In the genomic region with DNA sequence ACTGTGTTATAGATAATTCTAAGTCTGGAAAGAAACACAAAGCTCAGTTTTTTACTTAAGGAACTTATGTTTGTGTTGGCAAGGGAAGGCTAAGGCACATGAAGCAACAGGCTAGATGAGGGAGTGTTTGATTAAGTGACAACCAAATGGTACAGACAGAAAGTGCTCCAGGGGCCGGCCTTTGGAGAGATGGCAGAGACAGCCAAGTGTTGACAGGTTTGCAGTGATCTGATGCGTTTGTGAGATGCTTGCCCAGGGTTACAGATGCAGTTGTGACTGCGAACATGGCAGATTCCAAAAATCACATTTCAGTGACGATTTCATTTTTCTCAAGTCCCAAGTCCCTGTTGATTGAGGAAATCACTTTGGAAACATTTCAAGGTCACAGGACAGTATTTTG, we compare ENCODE assay signal across 26 cellular contexts.
A peak's percentile ranks its signal among the peaks of the same experiment; 100 is the strongest.
DNase-seq lines count a peak whose midpoint lies in the region; ATAC-seq and TF ChIP-seq lines count a peak whose summit lies in the region.
"Had no signal": no experiment of that assay in that cellular context is flagged by ENCODE, and none has a peak within 500 bp of the region (broad histone marks: within the 10 kb centered on the region; RNA-seq: fewer than 3 reads in every experiment).

No MANE protein-coding gene starts in this region.

- H3K4me1 ChIP-seq in IMR-90 (ENCODE audit: control insufficient read depth, insufficient read depth, low read length) (peaks cover 4% of the 10 kb centered on the region), esophagus muscularis mucosa (peaks cover 0 to 15% (median 13%) of the 10 kb centered on the region in 4 donors), lower lobe of right lung (no peaks in the 10 kb centered on the region), prostate gland (replicated peaks) (no peaks in the 10 kb centered on the region)
- H3K4me1 ChIP-seq: BLaER1 treated with 17β-estradiol and CSF1 and Interleukin-3, amounts not matched to agents 10 nM and 100 nM had no signal

- no peak overlapping the region for H2BK5ac ChIP-seq in IMR-90 (ENCODE audit: low read depth, low read length, poor library complexity, severe bottlenecking)

- peak overlapping the region; percentile 50 for H2BK15ac ChIP-seq in IMR-90 (ENCODE audit: low read depth, low read length)

- DNase-seq in IMR-90 (peak; percentile 43), esophagus muscularis mucosa (ENCODE audit: extremely low spot score) (no peak), lower lobe of right lung (no peak), prostate gland (ENCODE audit: low spot score) (peak; percentile 15), NCI-H345 treated with DMSO at 0.1 percent for 48 hours (lab: John Stamatoyannopoulos, UW; ENCODE audit: unreplicated experiment) (no peak)
- DNase-seq: AML-193; CD4-positive, alpha-beta T cell; EL; GDM1; Kasumi-1; NCI-H1105; NCI-H1436 treated with DMSO at 0.1 percent for 48 hours; NCI-H187 treated with DMSO at 0.1 percent for 48 hours; NCI-H2107; NCI-H524 treated with DMSO at 0.1 percent for 48 hours; NCI-H774; SIG-M5; SK-N-SH had no signal

- no peak for TF ChIP-seq RAD21 in IMR-90 (IDR thresholded peaks at IDR 0.05; ENCODE audit: low read length)

- ATAC-seq in IMR-90 (ENCODE audit: low read depth) (peak; percentile 21; the same call in 1 of the 2 replicates), lower lobe of right lung (peak; percentile 59 to 60), HG02840 (IDR thresholded peaks at IDR 0.05; ENCODE audit: low FRiP score, unreplicated experiment) (no peak), HG02610 (IDR thresholded peaks at IDR 0.05; ENCODE audit: unreplicated experiment) (no peak), HG02884 (IDR thresholded peaks at IDR 0.05; ENCODE audit: unreplicated experiment) (no peak)
- ATAC-seq: GM12878, HCT116, HepG2, K562 had no signal

- H3K18ac ChIP-seq in IMR-90 (ENCODE audit: low read depth, low read length) = 0 out of 2 replicates have a peak overlapping the region, but pooled peaks have one; percentile 7

- H3K23ac ChIP-seq in IMR-90 (ENCODE audit: low read depth, low read length) = peak overlapping the region; percentile 22; the same call in 1 of the 2 replicates

- CTCF ChIA-PET in IMR-90 (lab: Yijun Ruan, JAX) = no interaction called here

- TF ChIP-seq EP300 in esophagus muscularis mucosa (IDR thresholded peaks at IDR 0.05) = no peak

- POLR2A ChIA-PET in IMR-90 (lab: Charles Lee; ENCODE audit: unreplicated experiment) = no interaction called here

- H3K9me1 ChIP-seq in IMR-90 (ENCODE audit: insufficient read depth, low read length) = no peaks in the 10 kb centered on the region

- H2AK9ac ChIP-seq in IMR-90 (replicated peaks; ENCODE audit: low read depth, low read length, poor library complexity) = no peak overlapping the region

- intact Hi-C loops in IMR-90 (cut with micrococcal nuclease) (no loop called here), esophagus muscularis mucosa (cut with DNase I) (no loop called here), lower lobe of right lung (cut with DNase I) (no loop called here), prostate gland (cut with DNase I) (no loop called here)

- H2AFZ ChIP-seq in IMR-90 (replicated peaks; ENCODE audit: low read length, poor library complexity) = no peak overlapping the region

- peak overlapping the region; percentile 51; the same call in 1 of the 2 replicates for H2BK20ac ChIP-seq in IMR-90 (ENCODE audit: low read depth, low read length)

- in situ Hi-C loops in IMR-90 (cut with MboI; ENCODE audit: low sequenced_read_pairs) = no loop called here

- H3K56ac ChIP-seq in IMR-90 (ENCODE audit: extremely low read depth, insufficient read depth, low read length) = no peak overlapping the region

- no peak overlapping the region for H3K4me2 ChIP-seq in IMR-90 (ENCODE audit: low read depth, low read length)
- H3K4me2 ChIP-seq: BLaER1 treated with 17β-estradiol and CSF1 and Interleukin-3, amounts not matched to agents 10 nM and 100 nM; SK-N-SH had no signal

- peak overlapping the region; percentile 29; the same call in 1 of the 2 replicates for H2BK120ac ChIP-seq in IMR-90 (ENCODE audit: low read depth, low read length)

- 40% methylated on average over 1 of the region's 4 CpGs; no CpG with 5 or more reads in 1 of the 2 experiments for WGBS in IMR-90 (ENCODE audit: extremely low coverage in 2 of 2, insufficient read length in 1 of 2), 2 experiments
- WGBS in esophagus muscularis mucosa = 42% methylated on average over 4 of the region's 4 CpGs
- 14% methylated on average over 4 of the region's 4 CpGs for WGBS in prostate gland

- H3K4ac ChIP-seq in IMR-90 (ENCODE audit: low read depth, low read length) = peak overlapping the region; percentile 9; the same call in 1 of the 2 replicates

- H4K5ac ChIP-seq in IMR-90 (ENCODE audit: low read depth, low read length) = no peak overlapping the region

- H3K9me3 ChIP-seq in IMR-90 (ENCODE audit: control insufficient read depth, insufficient read depth, low read length) (no peaks in the 10 kb centered on the region), esophagus muscularis mucosa (no peaks in the 10 kb centered on the region), lower lobe of right lung (no peaks in the 10 kb centered on the region), prostate gland (no peaks in the 10 kb centered on the region)
- H3K9me3 ChIP-seq: BLaER1 treated with 17β-estradiol and CSF1 and Interleukin-3, amounts not matched to agents 10 nM and 100 nM; SK-N-SH had no signal

- H2AK5ac ChIP-seq in IMR-90 (ENCODE audit: low read depth, low read length) = peak overlapping the region; percentile 59; the same call in 1 of the 2 replicates

- no peaks in the 10 kb centered on the region for H3K36me3 ChIP-seq in IMR-90 (ENCODE audit: control insufficient read depth, insufficient read depth, low read length)
- no peaks in the 10 kb centered on the region for H3K36me3 ChIP-seq in esophagus muscularis mucosa
- no peaks in the 10 kb centered on the region for H3K36me3 ChIP-seq in lower lobe of right lung
- no peaks in the 10 kb centered on the region for H3K36me3 ChIP-seq in prostate gland
- H3K36me3 ChIP-seq: BLaER1 treated with 17β-estradiol and CSF1 and Interleukin-3, amounts not matched to agents 10 nM and 100 nM had no signal

- H4K8ac ChIP-seq in IMR-90 (ENCODE audit: low read depth in 2 of 2, low read length in 2 of 2) = peak overlapping the region in 1 of 2 experiments; percentile 26; a peak in 1 of 4 replicates

- H3K27me3 ChIP-seq in IMR-90 (ENCODE audit: control insufficient read depth, insufficient read depth, low read length) = no peaks in the 10 kb centered on the region
- no peaks in the 10 kb centered on the region for H3K27me3 ChIP-seq in esophagus muscularis mucosa
- H3K27me3 ChIP-seq in lower lobe of right lung (ENCODE audit: low read depth) = no peaks in the 10 kb centered on the region
- H3K27me3 ChIP-seq in prostate gland (replicated peaks; ENCODE audit: insufficient read depth) = no peaks in the 10 kb centered on the region
- H3K27me3 ChIP-seq: BLaER1 treated with 17β-estradiol and CSF1 and Interleukin-3, amounts not matched to agents 10 nM and 100 nM had no signal

- no TSS peak for BruUV-seq in IMR-90 (replicated peaks; lab: Mats Ljungman, UMichigan)

- no peak overlapping the region for H3K27ac ChIP-seq in IMR-90 (ENCODE audit: insufficient read depth, low read length)
- peak overlapping the region in 3 of 4 donors; percentile 16 to 48 (median 25) for H3K27ac ChIP-seq in esophagus muscularis mucosa (replicated peaks in 1 of 4)
- H3K27ac ChIP-seq in lower lobe of right lung = no peak overlapping the region
- H3K27ac ChIP-seq in prostate gland = no peak overlapping the region
- H3K27ac ChIP-seq: BLaER1 treated with 17β-estradiol and CSF1 and Interleukin-3, amounts not matched to agents 10 nM and 100 nM had no signal

- no peak overlapping the region for H3K4me3 ChIP-seq in IMR-90 (ENCODE audit: insufficient read depth, low read depth, low read length)
- no peak overlapping the region for H3K4me3 ChIP-seq in esophagus muscularis mucosa
- H3K4me3 ChIP-seq in lower lobe of right lung = no peak overlapping the region
- H3K4me3 ChIP-seq in prostate gland = no peak overlapping the region
- H3K4me3 ChIP-seq: BLaER1 treated with 17β-estradiol and CSF1 and Interleukin-3, amounts not matched to agents 10 nM and 100 nM; GM12878; K562 had no signal

- TF ChIP-seq CTCF in IMR-90 (conservative IDR thresholded peaks at IDR 0.05; ENCODE audit: low read depth, low read length) (no peak), esophagus muscularis mucosa (IDR thresholded peaks at IDR 0.05) (no peak), lower lobe of right lung (IDR thresholded peaks at IDR 0.05) (no peak), prostate gland (IDR thresholded peaks at IDR 0.05) (no peak)

- H4K91ac ChIP-seq in IMR-90 (ENCODE audit: insufficient read depth, low read depth, low read length) = peak overlapping the region; percentile 18; the same call in 1 of the 2 replicates

- no peaks in the 10 kb centered on the region for H4K20me1 ChIP-seq in IMR-90 (ENCODE audit: insufficient read depth, low read length)
- H4K20me1 ChIP-seq: BLaER1 treated with 17β-estradiol and CSF1 and Interleukin-3, amounts not matched to agents 10 nM and 100 nM had no signal

- TF ChIP-seq POLR2A in IMR-90 (IDR thresholded peaks at IDR 0.05; ENCODE audit: low read depth, low read length) (no peak), esophagus muscularis mucosa (IDR thresholded peaks at IDR 0.05; ENCODE audit: low read depth) (no peak), prostate gland (IDR thresholded peaks at IDR 0.05) (no peak)

- H3K79me1 ChIP-seq in IMR-90 (ENCODE audit: low read depth in 1 of 2, low read length in 2 of 2) = no peaks in the 10 kb centered on the region

- H3K14ac ChIP-seq in IMR-90 (replicated peaks; ENCODE audit: low read depth, low read length) = peak overlapping the region; percentile 46; the same call in 1 of the 2 replicates

- dilution Hi-C loops in IMR-90 (cut with HindIII; ENCODE audit: low sequenced_read_pairs, unreplicated experiment) = no loop called here

- no peak overlapping the region for H3K9ac ChIP-seq in IMR-90 (ENCODE audit: low read depth, low read length)
- H3K9ac ChIP-seq: BLaER1 treated with 17β-estradiol and CSF1 and Interleukin-3, amounts not matched to agents 10 nM and 100 nM; SK-N-SH had no signal

TF ChIP-seq in IMR-90, 13 proteins besides CTCF, POLR2A, EP300 and RAD21 (continues in another document):
- TF ChIP-seq, protein P1, sequence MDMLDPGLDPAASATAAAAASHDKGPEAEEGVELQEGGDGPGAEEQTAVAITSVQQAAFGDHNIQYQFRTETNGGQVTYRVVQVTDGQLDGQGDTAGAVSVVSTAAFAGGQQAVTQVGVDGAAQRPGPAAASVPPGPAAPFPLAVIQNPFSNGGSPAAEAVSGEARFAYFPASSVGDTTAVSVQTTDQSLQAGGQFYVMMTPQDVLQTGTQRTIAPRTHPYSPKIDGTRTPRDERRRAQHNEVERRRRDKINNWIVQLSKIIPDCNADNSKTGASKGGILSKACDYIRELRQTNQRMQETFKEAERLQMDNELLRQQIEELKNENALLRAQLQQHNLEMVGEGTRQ (IDR thresholded peaks at IDR 0.05; ENCODE audit: low read depth, low read length) = no peak
- TF ChIP-seq FOS (IDR thresholded peaks at IDR 0.05; ENCODE audit: low read depth, low read length) (no peak), SMC3 (IDR thresholded peaks at IDR 0.05; ENCODE audit: low read depth, low read length) (no peak), CEBPB (IDR thresholded peaks at IDR 0.05; ENCODE audit: low read depth, low read length) (0 out of 2 replicates have a peak, but pooled peaks have one; percentile 10), NFE2L2 (IDR thresholded peaks at IDR 0.05; ENCODE audit: low read depth, low read length) (no peak)

Comparison
In these comparisons a context has a peak if more than half of its experiments do, and no peak if none do; other contexts are left out.
1. ATAC-seq: peak in IMR-90 (single experiment) and lower lobe of right lung (2 of 2); none in HG02840 (single experiment), HG02610 (single experiment) and HG02884 (single experiment).
2. DNase-seq: peak in IMR-90 (single experiment) and prostate gland (single experiment); none in esophagus muscularis mucosa (single experiment), lower lobe of right lung (single experiment) and NCI-H345 treated with DMSO at 0.1 percent for 48 hours (single experiment).
3. H3K27ac ChIP-seq: peak in esophagus muscularis mucosa (3 of 4); none in IMR-90 (single experiment), lower lobe of right lung (single experiment) and prostate gland (0 of 2).